22 cellular contexts compared by ENCODE assay signal in genomic region chr17:20257008-20257407, GRCh38.
"Had no signal": no experiment of that assay in that cellular context is flagged by ENCODE, and none has a peak within 500 bp of the region (broad histone marks: within the 10 kb centered on the region; RNA-seq: fewer than 3 reads in every experiment).

No MANE protein-coding gene starts in this region.

- H3K27ac ChIP-seq: colonic mucosa, epithelial cell of prostate, esophagus squamous epithelium, heart right ventricle, left lung, lower lobe of right lung had no signal

- H3K4me1 ChIP-seq: colonic mucosa, esophagus squamous epithelium, gastrocnemius medialis, heart right ventricle, left lung, lower lobe of right lung had no signal

- H3K9me3 ChIP-seq: colonic mucosa, esophagus squamous epithelium, gastrocnemius medialis, left lung, lower lobe of right lung, mucosa of descending colon had no signal

- H3K4me3 ChIP-seq: colonic mucosa, esophagus squamous epithelium, gastrocnemius medialis, heart right ventricle, left lung, lower lobe of right lung, mucosa of descending colon had no signal

- ATAC-seq: effector memory CD8-positive, alpha-beta T cell; esophagus mucosa; heart right ventricle; left cardiac atrium; left lung; left ventricle myocardium superior; lower lobe of right lung; mucosa of descending colon had no signal

- H3K36me3 ChIP-seq: colonic mucosa, gastrocnemius medialis had no signal

- DNase-seq: colonic mucosa; cortex of kidney; effector CD8-positive, alpha-beta T cell; effector memory CD8-positive, alpha-beta T cell; endodermal cell; erythroblast; esophagus squamous epithelium; foreskin fibroblast; foreskin melanocyte; gastrocnemius medialis; glutamatergic neuron; head of caudate nucleus; heart right ventricle; hippocampal formation; left cardiac atrium; left lung; left ventricle myocardium superior; lower lobe of right lung; mesenchymal stem cell; mucosa of descending colon had no signal

- H3K27me3 ChIP-seq: colonic mucosa, esophagus squamous epithelium, gastrocnemius medialis, heart right ventricle, left lung had no signal
